ENCODE assay signal across 30 cellular contexts in the genomic region with DNA sequence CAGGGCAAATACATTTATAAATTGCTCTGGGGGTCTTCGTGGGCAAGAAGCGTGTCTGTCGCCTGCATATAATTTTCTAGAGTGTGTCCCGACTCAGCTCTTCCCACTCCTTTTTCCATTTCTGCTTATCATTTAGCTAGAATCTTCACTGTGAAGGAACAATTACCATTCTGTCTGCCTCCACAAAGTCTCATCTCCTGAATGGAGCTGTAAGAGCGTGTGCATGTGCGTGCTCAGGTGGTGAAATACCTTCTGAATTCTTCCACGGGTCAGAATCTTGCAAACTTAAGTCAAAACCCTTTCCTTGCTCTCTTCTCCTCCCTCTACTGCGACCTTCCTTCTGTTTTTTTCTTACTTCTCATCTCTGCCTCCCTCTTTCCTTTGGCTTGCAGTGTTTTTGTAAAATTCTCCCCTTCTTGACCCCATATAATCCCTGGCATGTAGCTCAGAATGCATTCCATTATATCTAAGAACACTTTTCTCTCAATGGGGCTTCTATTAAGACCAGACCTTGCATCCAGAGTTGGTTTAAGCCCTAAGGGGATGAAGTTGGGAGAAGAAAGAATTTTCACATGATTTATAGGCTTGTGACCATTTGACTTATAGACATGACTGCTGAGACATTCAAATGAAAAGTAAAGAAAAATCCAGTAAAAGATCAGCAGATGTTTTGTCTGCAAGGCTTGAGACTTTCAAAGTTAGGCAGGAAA. TPM values are rescaled to one million over a fixed set of nuclear protein-coding genes. Genes with fewer than 3 reads are reported as not detected.
A peak's percentile ranks its signal among the peaks of the same experiment; 100 is the strongest.
DNase-seq lines count a peak whose midpoint lies in the region; ATAC-seq and TF ChIP-seq lines count a peak whose summit lies in the region.
"Had no signal": no experiment of that assay in that cellular context is flagged by ENCODE, and none has a peak within 500 bp of the region (broad histone marks: within the 10 kb centered on the region; RNA-seq: fewer than 3 reads in every experiment).

No MANE protein-coding gene starts in this region.

- H3K9me3 ChIP-seq in PC-3 (ENCODE audit: low read length) (no peaks in the 10 kb centered on the region), smooth muscle cell (replicated peaks; ENCODE audit: low read depth) (no peaks in the 10 kb centered on the region)
- H3K9me3 ChIP-seq: BE2C, ovary, SJSA1, tibial artery had no signal

- H3K36me3 ChIP-seq in PC-3 (ENCODE audit: low read depth, low read length) (no peaks in the 10 kb centered on the region), smooth muscle cell (ENCODE audit: low read depth) (no peaks in the 10 kb centered on the region)
- H3K36me3 ChIP-seq: BE2C, ovary, SJSA1, tibial artery had no signal

- H3K4me2 ChIP-seq in PC-3 (ENCODE audit: low read length) (peak overlapping the region; percentile 16; the same call in 1 of the 2 replicates), smooth muscle cell (no peak overlapping the region)
- H3K4me2 ChIP-seq: KMS-11 had no signal

- no peak overlapping the region for H3K9ac ChIP-seq in PC-3 (ENCODE audit: low read length)
- no peak overlapping the region for H3K9ac ChIP-seq in smooth muscle cell (ENCODE audit: low read depth)
- H3K9ac ChIP-seq: KMS-11 had no signal

- H3K27ac ChIP-seq in PC-3 (ENCODE audit: low read length), result peak overlapping the region; percentile 65
- peak overlapping the region; percentile 3 for H3K27ac ChIP-seq in smooth muscle cell (ENCODE audit: low read depth)
- H3K27ac ChIP-seq: coronary artery, KMS-11, ovary, SJSA1, tibial artery had no signal

- H3K4me1 ChIP-seq in PC-3 (ENCODE audit: insufficient read depth, low read length) (peaks cover 55% of the 10 kb centered on the region), smooth muscle cell (ENCODE audit: low read depth) (peaks cover 12% of the 10 kb centered on the region)
- H3K4me1 ChIP-seq: BE2C, tibial artery had no signal

- H3K4me3 ChIP-seq in PC-3 (ENCODE audit: low read length), result no peak overlapping the region
- no peak overlapping the region for H3K4me3 ChIP-seq in smooth muscle cell
- H3K4me3 ChIP-seq: coronary artery, ovary, SJSA1, tibial artery had no signal

- intact Hi-C loops in PC-3 (cut with micrococcal nuclease), result no loop called here

- DNase-seq in G401 (ENCODE audit: low spot score), result peak; percentile 79
- DNase-seq in PC-3, result peak; percentile 26
- DNase-seq in epidermal melanocyte (ENCODE audit: insufficient read length, low spot score), result peak; percentile 89
- DNase-seq in smooth muscle cell (lab: John Stamatoyannopoulos, UW; ENCODE audit: unreplicated experiment), result no peak
- no peak for DNase-seq in T-helper 2 cell
- DNase-seq in NAMALWA (ENCODE audit: low spot score), result no peak
- no peak for DNase-seq in NCI-H2107 (lab: John Stamatoyannopoulos, UW)
- DNase-seq: activated CD4-positive, alpha-beta T cell treated with anti-CD3 and anti-CD28 coated beads, Interleukin-2, amount 50 U/mL, for 4 hours; activated CD8-positive, alpha-beta memory T cell treated with anti-CD3 and anti-CD28 coated beads, Interleukin-2, amount 50 U/mL, for 48 hours; BE2C; H7; left colon; mesenchymal stem cell; naive thymus-derived CD8-positive, alpha-beta T cell; NCI-H1048; NCI-H1930; NCI-H446; ovary; right cardiac atrium; stimulated activated CD4-positive, alpha-beta T cell treated with anti-CD3 and anti-CD28 coated beads, Interleukin-12 subunit alpha, Interleukin-12 subunit beta, amount 100 ng/mL, for 4 hours; stimulated activated CD4-positive, alpha-beta T cell treated with anti-CD3 and anti-CD28 coated beads, Interleukin-4, amount 100 ng/mL, for 4 hours; stimulated activated naive CD8-positive, alpha-beta T cell treated with anti-CD3 and anti-CD28 coated beads, Interleukin-15, amount 100 ng/mL, for 72 hours; tibial artery had no signal

- TF ChIP-seq CTCF in PC-3 (conservative IDR thresholded peaks at IDR 0.05; ENCODE audit: low read depth, low read length) (no peak), smooth muscle cell (IDR thresholded peaks at IDR 0.05; ENCODE audit: borderline replicate concordance, insufficient read depth, poor library complexity, severe bottlenecking) (no peak)

- H4K20me1 ChIP-seq in PC-3 (ENCODE audit: low read length), result no peaks in the 10 kb centered on the region
- H4K20me1 ChIP-seq in smooth muscle cell (ENCODE audit: low read depth), result no peaks in the 10 kb centered on the region

- ATAC-seq in PC-3 (peak; percentile 3; the same call in 1 of the 2 replicates), GM18511 (IDR thresholded peaks at IDR 0.05; ENCODE audit: unreplicated experiment) (no peak)
- ATAC-seq: left colon; naive thymus-derived CD8-positive, alpha-beta T cell; right cardiac atrium; stimulated activated naive CD8-positive, alpha-beta T cell treated with anti-CD3 and anti-CD28 coated beads, Interleukin-15, amount 100 ng/mL, for 72 hours; WTC11 had no signal

- H2AFZ ChIP-seq in PC-3 (ENCODE audit: low read length) (no peak overlapping the region), smooth muscle cell (ENCODE audit: low read depth) (peak overlapping the region; percentile 14)

- H3K27me3 ChIP-seq in PC-3 (ENCODE audit: low read length) (no peaks in the 10 kb centered on the region), smooth muscle cell (ENCODE audit: low read depth) (no peaks in the 10 kb centered on the region)
- H3K27me3 ChIP-seq: ovary, SJSA1, tibial artery had no signal

- H3F3A ChIP-seq in PC-3 (ENCODE audit: low read length, unreplicated experiment) (no peaks in the 10 kb centered on the region), smooth muscle cell (ENCODE audit: low read depth) (no peaks in the 10 kb centered on the region)

- no peaks in the 10 kb centered on the region for H3K79me2 ChIP-seq in PC-3 (ENCODE audit: low read length)
- H3K79me2 ChIP-seq in smooth muscle cell (ENCODE audit: low read depth), result no peaks in the 10 kb centered on the region

- CTCF ChIA-PET in PC-3 (lab: Charles Lee), result no interaction called here

- 58% methylated on average over 8 of the region's 8 CpGs for WGBS in smooth muscle cell (ENCODE audit: low lambda C conversion rate)

- BruUV-seq in PC-3 (replicated peaks; lab: Mats Ljungman, UMichigan), result no TSS peak

- in situ Hi-C loops in G401 (cut with HindIII; ENCODE audit: low sequenced_read_pairs), result no loop called here

- POLR2A ChIA-PET in PC-3 (lab: Charles Lee; ENCODE audit: unreplicated experiment), result interaction anchor here (1.5 kb wide), 1 partner anchor 26 kb away, joined by 7 read pairs; no protein-coding TSS in a partner anchor

- H3K9me2 ChIP-seq in PC-3 (replicated peaks; ENCODE audit: low read length), result no peaks in the 10 kb centered on the region

RNA-seq across cellular contexts. Expression of a gene that starts 25.0 kb away (rescaled TPM):
- total RNA-seq in G401 (2014; rRNA removed; shearing (Covaris generic)), result 197 and 253 TPM in 2 replicates
- 0.77 TPM in 1 of 2 replicates, not detected in the other for total RNA-seq in PC-3 (2014; rRNA removed)
- total RNA-seq in smooth muscle cell, result not detected in 2 replicates
- not detected in 2 replicates for polyA plus RNA-seq in smooth muscle cell
- total RNA-seq: activated T-helper 2 cell treated with anti-CD3 and anti-CD28 coated beads, Interferon-gamma antibody, Interleukin-2, Interleukin-4, amounts not matched to agents 10 μg/mL and 5 μg/mL and 100 μg/mL, durations not matched to agents 14 hours and 24 hours and 36 hours; left colon; naive thymus-derived CD8-positive, alpha-beta T cell; ovary; right cardiac atrium; T-helper 2 cell treated with Interferon-gamma antibody and Interleukin-4, amounts not matched to agents 100 ng/mL and 5 ng/mL, for 36 hours had no signal

Comparison
In these comparisons a context has a peak if more than half of its experiments do, and no peak if none do; other contexts are left out.
1. DNase-seq: peak in G401 (single experiment), PC-3 (single experiment) and epidermal melanocyte (single experiment); none in smooth muscle cell (single experiment), T-helper 2 cell (0 of 5), NAMALWA (single experiment) and NCI-H2107 (single experiment).
2. RNA of a gene that starts 25.0 kb away (total RNA-seq): 197 to 253 TPM in G401; 0.77 TPM in PC-3 and not detected in smooth muscle cell; every median in the first group is over 100 times any median in the second.